2 cellular contexts compared by ENCODE assay signal in genomic region chr4:3408793-3409330, GRCh38.
TF ChIP-seq lines count a peak whose summit lies in the region.

No MANE protein-coding gene starts in this region.

TF ChIP-seq in H1, 55 proteins besides CTCF, POLR2A, EP300 and RAD21:
- TF ChIP-seq BCL11A (IDR thresholded peaks at IDR 0.05; ENCODE audit: low read depth in 2 of 2, low read length in 2 of 2) (no peak), POU5F1 (IDR thresholded peaks at IDR 0.05; ENCODE audit: low read depth, low read length) (no peak), POLR2AphosphoS5 (IDR thresholded peaks at IDR 0.05; ENCODE audit: low read depth, low read length) (no peak), YY1 (IDR thresholded peaks at IDR 0.05; ENCODE audit: low read depth, low read length) (no peak), TCF12 (IDR thresholded peaks at IDR 0.05; ENCODE audit: low read depth, low read length) (no peak), TBP (IDR thresholded peaks at IDR 0.05; ENCODE audit: low read depth, low read length) (no peak), GABPA (IDR thresholded peaks at IDR 0.05; ENCODE audit: borderline replicate concordance, insufficient read depth, low read length) (no peak), CREB1 (IDR thresholded peaks at IDR 0.05) (no peak), NANOG (IDR thresholded peaks at IDR 0.05; ENCODE audit: insufficient read depth, low read depth, low read length, poor library complexity, severe bottlenecking) (no peak), TAF7 (optimal IDR thresholded peaks at IDR 0.05; ENCODE audit: borderline replicate concordance, low read depth, low read length) (no peak), SIRT6 (IDR thresholded peaks at IDR 0.05; ENCODE audit: low read length) (no peak), SP1 (IDR thresholded peaks at IDR 0.05; ENCODE audit: low read depth, low read length) (no peak), KDM5A (IDR thresholded peaks at IDR 0.05; ENCODE audit: low read length) (no peak), RXRA (IDR thresholded peaks at IDR 0.05; ENCODE audit: insufficient read depth, low read depth, low read length) (no peak), HDAC6 (IDR thresholded peaks at IDR 0.05; ENCODE audit: low read depth, low read length) (no peak), SIX5 (IDR thresholded peaks at IDR 0.05; ENCODE audit: low read depth, low read length) (no peak)

TF ChIP-seq in neural cell, 6 proteins besides CTCF, POLR2A, EP300 and RAD21:
- TF ChIP-seq EZH2 (IDR thresholded peaks at IDR 0.05; ENCODE audit: borderline replicate concordance, insufficient read depth, low read length, poor library complexity, severe bottlenecking): no peak
- TF ChIP-seq POLR2AphosphoS5 (IDR thresholded peaks at IDR 0.05): no peak
- no peak for TF ChIP-seq TAF1 (IDR thresholded peaks at IDR 0.05; ENCODE audit: low read depth)
- no peak for TF ChIP-seq SMC3 (conservative IDR thresholded peaks at IDR 0.05; ENCODE audit: poor library complexity)
- TF ChIP-seq MXI1 (conservative IDR thresholded peaks at IDR 0.05; ENCODE audit: poor library complexity, severe bottlenecking): no peak
- TF ChIP-seq REST (IDR thresholded peaks at IDR 0.05; ENCODE audit: borderline replicate concordance): no peak
